8 cellular contexts compared by ENCODE assay signal in the genomic region with DNA sequence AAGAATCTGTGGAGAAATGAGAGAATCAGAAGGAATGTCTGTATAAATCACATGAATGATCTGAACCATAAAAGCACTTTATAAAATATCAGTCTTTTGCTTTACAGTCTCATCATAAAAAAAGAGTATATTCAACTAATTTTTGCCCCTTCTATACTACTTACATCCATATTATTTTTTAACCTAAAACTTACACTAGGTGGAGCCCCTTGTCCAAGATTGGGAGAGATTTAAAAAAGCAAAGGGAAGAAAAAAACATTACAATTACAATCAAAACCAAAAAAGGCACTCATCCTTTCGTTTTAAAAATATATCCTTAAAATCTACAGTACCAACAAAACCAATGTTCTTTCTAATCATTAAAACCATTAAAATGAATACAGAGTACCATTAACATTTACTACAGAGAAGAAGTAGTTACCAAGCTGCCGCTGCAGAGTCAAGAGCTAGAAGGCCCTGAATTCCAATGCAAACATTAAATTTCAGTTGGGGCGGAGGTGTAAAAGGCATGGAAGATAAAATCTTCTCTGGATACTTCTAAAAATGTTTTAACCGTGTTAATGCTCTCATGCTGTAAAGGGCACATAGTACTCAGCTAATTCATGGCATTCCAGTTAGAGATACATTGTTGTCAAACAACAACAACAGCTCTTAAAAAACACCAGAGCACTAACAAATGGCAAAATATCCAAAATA. TPM values are rescaled to one million over a fixed set of nuclear protein-coding genes. Genes with fewer than 3 reads are reported as not detected.
A peak's percentile ranks its signal among the peaks of the same experiment; 100 is the strongest.
DNase-seq lines count a peak whose midpoint lies in the region; ATAC-seq and TF ChIP-seq lines count a peak whose summit lies in the region.

No MANE protein-coding gene starts in this region.

- peaks cover 5% of the 10 kb centered on the region for H3K9me3 Mint-ChIP-seq in Calu3 (ENCODE audit: low read depth, unreplicated experiment)

- intact Hi-C loops in OCI-LY7 (cut with micrococcal nuclease; ENCODE audit: unreplicated experiment) = no loop called here
- intact Hi-C loops in upper lobe of right lung (cut with DNase I) = no loop called here
- intact Hi-C loops in Calu3 (cut with micrococcal nuclease; ENCODE audit: unreplicated experiment) = no loop called here
- intact Hi-C loops in Right ventricle myocardium inferior (cut with DNase I) = no loop called here

- DNase-seq in cardiac muscle cell (ENCODE audit: low read depth in 1 of 2, low spot score in 1 of 2) (peak; percentile 56 to 58), right atrium auricular region (ENCODE audit: low spot score) (no peak), OCI-LY7 (ENCODE audit: low spot score) (peak; percentile 1), fibroblast of villous mesenchyme (ENCODE audit: low read depth) (peak; percentile 11), upper lobe of right lung (no peak), NCI-H187 (lab: John Stamatoyannopoulos, UW) (no peak), Calu3 (no peak), Right ventricle myocardium inferior (ENCODE audit: missing footprints) (no peak)

- CTCF ChIA-PET in OCI-LY7 (lab: Charles Lee; ENCODE audit: unreplicated experiment) (no interaction called here), Calu3 (lab: Charles Lee) (no interaction called here)

- H3K4me3 ChIP-seq in cardiac muscle cell = peak overlapping the region; percentile 12
- no peak overlapping the region for H3K4me3 ChIP-seq in right atrium auricular region
- no peak overlapping the region for H3K4me3 ChIP-seq in OCI-LY7 (ENCODE audit: low read depth, low read length, poor library complexity, severe bottlenecking)
- H3K4me3 ChIP-seq in fibroblast of villous mesenchyme (ENCODE audit: low read depth, low read length) = no peak overlapping the region
- no peak overlapping the region for H3K4me3 ChIP-seq in upper lobe of right lung

- ATAC-seq in upper lobe of right lung (no peak), Right ventricle myocardium inferior (no peak)

- H3K4me3 Mint-ChIP-seq in Calu3 (ENCODE audit: low read depth, unreplicated experiment) = no peak overlapping the region

- H3K4me1 ChIP-seq in cardiac muscle cell (ENCODE audit: low read depth) = peaks cover 37% of the 10 kb centered on the region
- H3K4me1 ChIP-seq in right atrium auricular region = no peaks in the 10 kb centered on the region
- no peaks in the 10 kb centered on the region for H3K4me1 ChIP-seq in OCI-LY7 (ENCODE audit: insufficient read depth, low read length, poor library complexity, severe bottlenecking)
- H3K4me1 ChIP-seq in upper lobe of right lung = no peaks in the 10 kb centered on the region

- H3K4me2 ChIP-seq in OCI-LY7 (ENCODE audit: low read length) = no peak overlapping the region

- POLR2A ChIA-PET in OCI-LY7 (lab: Charles Lee) = no interaction called here

- no peaks in the 10 kb centered on the region for H3K9me3 ChIP-seq in cardiac muscle cell (ENCODE audit: low read depth)
- H3K9me3 ChIP-seq in right atrium auricular region = no peaks in the 10 kb centered on the region
- no peaks in the 10 kb centered on the region for H3K9me3 ChIP-seq in OCI-LY7 (ENCODE audit: low read length)
- no peaks in the 10 kb centered on the region for H3K9me3 ChIP-seq in upper lobe of right lung

- H3K27me3 ChIP-seq in cardiac muscle cell = no peaks in the 10 kb centered on the region
- H3K27me3 ChIP-seq in right atrium auricular region = no peaks in the 10 kb centered on the region
- H3K27me3 ChIP-seq in upper lobe of right lung = no peaks in the 10 kb centered on the region

- TF ChIP-seq CTCF in cardiac muscle cell (IDR thresholded peaks at IDR 0.05; ENCODE audit: low read depth, low read length) (peak; percentile 53), right atrium auricular region (IDR thresholded peaks at IDR 0.05) (peak in 1 of 2 donors; percentile 61), OCI-LY7 (conservative IDR thresholded peaks at IDR 0.05; ENCODE audit: low read length) (peak; percentile 70), fibroblast of villous mesenchyme (IDR thresholded peaks at IDR 0.05; ENCODE audit: insufficient read depth, low read depth, low read length) (peak; percentile 6), upper lobe of right lung (IDR thresholded peaks at IDR 0.05) (peak; percentile 52), Calu3 (IDR thresholded peaks at IDR 0.05; ENCODE audit: unreplicated experiment) (no peak)

- H3K79me2 ChIP-seq in OCI-LY7 (ENCODE audit: insufficient read depth, low read depth, low read length) = no peaks in the 10 kb centered on the region

- no peaks in the 10 kb centered on the region for H3K36me3 Mint-ChIP-seq in Calu3 (ENCODE audit: insufficient read depth, unreplicated experiment)

- H3K9me2 ChIP-seq in OCI-LY7 (ENCODE audit: insufficient read depth, low read length) = no peaks in the 10 kb centered on the region

- H2AFZ ChIP-seq in OCI-LY7 (ENCODE audit: low read length) = no peak overlapping the region

- H3K27me3 Mint-ChIP-seq in Calu3 (ENCODE audit: unreplicated experiment) = no peaks in the 10 kb centered on the region

- BruUV-seq in OCI-LY7 (replicated peaks; lab: Mats Ljungman, UMichigan) = no TSS peak
- no TSS peak for BruUV-seq in Calu3 (replicated peaks; lab: Mats Ljungman, UMichigan)

- H3K27ac ChIP-seq in cardiac muscle cell (peak overlapping the region; percentile 95), right atrium auricular region (no peak overlapping the region), OCI-LY7 (ENCODE audit: low read depth, low read length, poor library complexity, severe bottlenecking) (no peak overlapping the region), upper lobe of right lung (no peak overlapping the region)

- no peaks in the 10 kb centered on the region for H3K4me1 Mint-ChIP-seq in Calu3 (ENCODE audit: low read depth, unreplicated experiment)

- no peak overlapping the region for H3K27ac Mint-ChIP-seq in Calu3 (ENCODE audit: unreplicated experiment)

- no peaks in the 10 kb centered on the region for H4K20me1 ChIP-seq in OCI-LY7 (ENCODE audit: insufficient read depth, low read length)

- no peaks in the 10 kb centered on the region for H3K36me3 ChIP-seq in cardiac muscle cell
- H3K36me3 ChIP-seq in right atrium auricular region = no peaks in the 10 kb centered on the region
- no peaks in the 10 kb centered on the region for H3K36me3 ChIP-seq in OCI-LY7 (ENCODE audit: insufficient read depth, low read length)
- no peaks in the 10 kb centered on the region for H3K36me3 ChIP-seq in upper lobe of right lung

RNA-seq across cellular contexts. Expression of a gene that starts 56.7 kb away (rescaled TPM):
- 466 and 886 TPM in 2 replicates for total RNA-seq in cardiac muscle cell
- polyA plus RNA-seq in cardiac muscle cell = 201 and 316 TPM in 2 replicates
- 10 to 100 TPM; 12.6 to 22.5 TPM for total RNA-seq in right atrium auricular region
- total RNA-seq in OCI-LY7 (2014; rRNA removed; shearing (Covaris generic)) = not detected in 2 replicates
- total RNA-seq in OCI-LY7 (2022) = not detected in 2 replicates
- 0.43 and 0.97 TPM in 2 replicates for total RNA-seq in fibroblast of villous mesenchyme
- total RNA-seq in upper lobe of right lung = 68.9 TPM
- total RNA-seq in Calu3 (2022) = not detected in 2 replicates
- total RNA-seq in Right ventricle myocardium inferior = 10.5 TPM

Comparison
In these comparisons a context has a peak if more than half of its experiments do, and no peak if none do; other contexts are left out.
1. DNase-seq: peak in cardiac muscle cell (2 of 2), OCI-LY7 (single experiment) and fibroblast of villous mesenchyme (single experiment); none in right atrium auricular region (single experiment), upper lobe of right lung (single experiment), NCI-H187 (0 of 2), Calu3 (single experiment) and Right ventricle myocardium inferior (single experiment).